Comparison of ENCODE assay signal across 13 cellular contexts in genomic region chr10:129960493-129961273, GRCh38. TPM values are rescaled to one million over a fixed set of nuclear protein-coding genes. Genes with fewer than 3 reads are reported as not detected.
DNase-seq lines count a peak whose midpoint lies in the region; ATAC-seq and TF ChIP-seq lines count a peak whose summit lies in the region.
"Had no signal": no experiment of that assay in that cellular context is flagged by ENCODE, and none has a peak within 500 bp of the region (broad histone marks: within the 10 kb centered on the region; RNA-seq: fewer than 3 reads in every experiment).

No MANE protein-coding gene starts in this region.

- H3K27me3 ChIP-seq in BE2C (peaks cover 13% of the 10 kb centered on the region), H7 (ENCODE audit: control insufficient read depth, insufficient read depth, low read length) (peaks cover 91% of the 10 kb centered on the region), right lobe of liver (peaks cover 27 to 68% of the 10 kb centered on the region in 2 donors)

- H3K36me3 Mint-ChIP-seq in endothelial cell (ENCODE audit: low read depth, unreplicated experiment), result peaks cover 13% of the 10 kb centered on the region
- peaks cover 9% of the 10 kb centered on the region for H3K36me3 Mint-ChIP-seq in neural crest cell (ENCODE audit: low read depth)

- H3K36me3 ChIP-seq in BE2C (peaks cover 33% of the 10 kb centered on the region), H7 (replicated peaks; ENCODE audit: control insufficient read depth, insufficient read depth, low read length) (no peaks in the 10 kb centered on the region), right lobe of liver (no peaks in the 10 kb centered on the region)
- H3K36me3 ChIP-seq: colonic mucosa had no signal

- peaks cover 30% of the 10 kb centered on the region for H3K27me3 Mint-ChIP-seq in endothelial cell (ENCODE audit: unreplicated experiment)
- peaks cover 85% of the 10 kb centered on the region for H3K27me3 Mint-ChIP-seq in neural crest cell (ENCODE audit: low read depth)

- H3K4me1 ChIP-seq in BE2C (peaks cover 9% of the 10 kb centered on the region; the same call in 1 of the 2 replicates), right lobe of liver (peaks cover 0 to 31% (median 0%) of the 10 kb centered on the region in 4 donors)

- DNase-seq in BE2C (no peak), H7 (peak; percentile 33), endothelial cell (ENCODE audit: low spot score) (no peak), neural crest cell (ENCODE audit: low read depth, low spot score) (no peak), NCI-H2081 treated with DMSO at 0.1 percent for 48 hours (lab: John Stamatoyannopoulos, UW) (no peak), right lobe of liver (no peak)
- DNase-seq: activated CD4-positive, CD25-positive, alpha-beta regulatory T cell; colonic mucosa; foreskin melanocyte; stimulated activated CD4-positive, alpha-beta T cell treated with anti-CD3 and anti-CD28 coated beads, Interleukin-4, amount 100 ng/mL, for 24 hours had no signal

- no peak for TF ChIP-seq POLR2A in right lobe of liver (IDR thresholded peaks at IDR 0.05)

- ATAC-seq in GM19328 (IDR thresholded peaks at IDR 0.05; ENCODE audit: unreplicated experiment) (no peak), HG03025 (IDR thresholded peaks at IDR 0.05; ENCODE audit: low FRiP score, unreplicated experiment) (no peak), right lobe of liver (no peak)

- H3K9me3 ChIP-seq in BE2C (no peaks in the 10 kb centered on the region), right lobe of liver (no peaks in the 10 kb centered on the region)
- H3K9me3 ChIP-seq: colonic mucosa had no signal

- H3K4me3 ChIP-seq in BE2C (ENCODE audit: low read depth, low read length) (peak overlapping the region; percentile 82), H7 (ENCODE audit: insufficient read depth, low read depth, low read length) (no peak overlapping the region), right lobe of liver (no peak overlapping the region)
- H3K4me3 ChIP-seq: colonic mucosa had no signal

- H3K27ac ChIP-seq in right lobe of liver, result no peak overlapping the region
- H3K27ac ChIP-seq: colonic mucosa had no signal

- H3K4me1 Mint-ChIP-seq in endothelial cell (ENCODE audit: unreplicated experiment) (peaks cover 22% of the 10 kb centered on the region), neural crest cell (peaks cover 34% of the 10 kb centered on the region)

- H3K4me3 Mint-ChIP-seq in endothelial cell (ENCODE audit: unreplicated experiment) (peak overlapping the region; percentile 68), neural crest cell (peak overlapping the region; percentile 82)

- no peak for TF ChIP-seq CTCF in BE2C (IDR thresholded peaks at IDR 0.05; ENCODE audit: low read depth, low read length)
- no peak for TF ChIP-seq CTCF in endothelial cell (IDR thresholded peaks at IDR 0.05; ENCODE audit: unreplicated experiment)
- no peak for TF ChIP-seq CTCF in neural crest cell (conservative IDR thresholded peaks at IDR 0.05)
- TF ChIP-seq CTCF in right lobe of liver (IDR thresholded peaks at IDR 0.05), result no peak

- H3K27ac Mint-ChIP-seq in endothelial cell (ENCODE audit: unreplicated experiment) (no peak overlapping the region), neural crest cell (ENCODE audit: unreplicated experiment) (no peak overlapping the region)

- H3K9me3 Mint-ChIP-seq in endothelial cell (ENCODE audit: unreplicated experiment) (no peaks in the 10 kb centered on the region), neural crest cell (no peaks in the 10 kb centered on the region)

- intact Hi-C loops in right lobe of liver (cut with DNase I), result no loop called here

- WGBS in right lobe of liver (ENCODE audit: insufficient coverage, low coverage, low lambda C conversion rate, missing lambda C conversion rate), result 8% methylated on average over 15 of the region's 15 CpGs

RNA-seq across cellular contexts. Expression of gene EBF3, which starts 3.4 kb away (rescaled TPM):
- 16.9 TPM for polyA plus RNA-seq in BE2C (2012; ENCODE audit: insufficient read depth, insufficient read length, low read depth)
- total RNA-seq in H7 (2014; rRNA removed; shearing (Covaris generic)), result 0.76 and 1.4 TPM in 2 replicates
- total RNA-seq in endothelial cell (ENCODE audit: unreplicated experiment) (1.3 TPM), neural crest cell (11.2 and 11.6 TPM in 2 replicates), right lobe of liver (under 1 TPM in 1 of 6 experiments, not detected in 5; 0.12 TPM)
- total RNA-seq: NCI-H460 had no signal
